ENCODE assay signal across 21 cellular contexts in genomic region chr19:35165200-35166058, GRCh38. TPM values are rescaled to one million over a fixed set of nuclear protein-coding genes. Genes with fewer than 3 reads are reported as not detected.
DNase-seq lines count a peak whose midpoint lies in the region; ATAC-seq lines count a peak whose summit lies in the region.
"Had no signal": no experiment of that assay in that cellular context is flagged by ENCODE, and none has a peak within 500 bp of the region (broad histone marks: within the 10 kb centered on the region; RNA-seq: fewer than 3 reads in every experiment).

No MANE protein-coding gene starts in this region.

- no peak for ATAC-seq in activated naive CD4-positive, alpha-beta T cell treated with anti-CD3 and anti-CD28 coated beads, Interleukin-2, amount 50 U/mL, for 72 hours
- ATAC-seq in naive thymus-derived CD4-positive, alpha-beta T cell: no peak
- no peak for ATAC-seq in HG02885 (IDR thresholded peaks at IDR 0.05; ENCODE audit: poor library complexity, unreplicated experiment)
- ATAC-seq: left lung had no signal

- H3K36me3 ChIP-seq in CD4-positive, alpha-beta memory T cell (ENCODE audit: insufficient read depth, low read length): peaks cover 79% of the 10 kb centered on the region
- peaks cover 55 to 93% (median 57%) of the 10 kb centered on the region in 3 experiments for H3K36me3 ChIP-seq in naive thymus-derived CD4-positive, alpha-beta T cell (ENCODE audit: control insufficient read depth in 2 of 3, insufficient read depth in 3 of 3, low read length in 3 of 3)

- POLR2A ChIA-PET in CD4-positive, alpha-beta memory T cell (lab: Charles Lee; ENCODE audit: partially characterized antibody): interaction anchor here (1.3 to 16.0 kb wide), 4 partner anchors 7 to 71 kb away, joined by 3 to 140 read pairs (median 55); partner anchors contain the start of gene FXYD5
- POLR2A ChIA-PET in naive thymus-derived CD4-positive, alpha-beta T cell (lab: Charles Lee): interaction anchor here (0.6 to 3.3 kb wide), 5 partner anchors 9 to 580 kb away, joined by 3 to 28 read pairs (median 4); partner anchors contain the start of genes FXYD5, PSENEN and U2AF1L4

- H3K27ac Mint-ChIP-seq in T-helper 2 cell treated with Interferon-gamma antibody and Interleukin-4, amounts not matched to agents 5 μg/mL and 100 μg/mL, for 36 hours: peak overlapping the region; percentile 78
- peak overlapping the region; percentile 7 to 87 (median 58) for H3K27ac Mint-ChIP-seq in CD4-positive, alpha-beta memory T cell
- H3K27ac Mint-ChIP-seq in activated naive CD4-positive, alpha-beta T cell treated with anti-CD3 and anti-CD28 coated beads, Interleukin-2, amount 50 U/mL, for 72 hours: peak overlapping the region; percentile 86 to 94
- H3K27ac Mint-ChIP-seq in naive thymus-derived CD4-positive, alpha-beta T cell: peak overlapping the region in 8 of 9 donors; percentile 55 to 96 (median 77)

- H3K4me1 ChIP-seq in CD4-positive, alpha-beta memory T cell (ENCODE audit: insufficient read depth, low read length): peaks cover 73% of the 10 kb centered on the region
- H3K4me1 ChIP-seq in naive thymus-derived CD4-positive, alpha-beta T cell (ENCODE audit: control insufficient read depth in 2 of 2, insufficient read depth in 2 of 2, low read length in 2 of 2): peaks cover 21 to 23% of the 10 kb centered on the region in 2 donors

- H3K4me3 Mint-ChIP-seq in T-helper 2 cell treated with Interferon-gamma antibody and Interleukin-4, amounts not matched to agents 5 μg/mL and 100 μg/mL, for 36 hours: peak overlapping the region; percentile 36
- peak overlapping the region in 4 of 8 donors; percentile 25 to 59 (median 48) for H3K4me3 Mint-ChIP-seq in CD4-positive, alpha-beta memory T cell
- H3K4me3 Mint-ChIP-seq in naive thymus-derived CD4-positive, alpha-beta T cell: peak overlapping the region in 6 of 10 donors; percentile 5 to 73 (median 48)

- peaks cover 48% of the 10 kb centered on the region for H3K9me3 Mint-ChIP-seq in T-helper 2 cell treated with Interferon-gamma antibody and Interleukin-4, amounts not matched to agents 5 μg/mL and 100 μg/mL, for 36 hours
- peaks cover 0 to 26% (median 13%) of the 10 kb centered on the region in 8 donors for H3K9me3 Mint-ChIP-seq in CD4-positive, alpha-beta memory T cell
- H3K9me3 Mint-ChIP-seq in activated naive CD4-positive, alpha-beta T cell treated with anti-CD3 and anti-CD28 coated beads, Interleukin-2, amount 50 U/mL, for 72 hours: peaks cover 17 to 40% of the 10 kb centered on the region in 2 donors
- peaks cover 3 to 50% (median 18%) of the 10 kb centered on the region in 11 donors for H3K9me3 Mint-ChIP-seq in naive thymus-derived CD4-positive, alpha-beta T cell

- intact Hi-C loops in CD4-positive, alpha-beta memory T cell (cut with micrococcal nuclease): no loop called here
- intact Hi-C loops in naive thymus-derived CD4-positive, alpha-beta T cell (cut with micrococcal nuclease): no loop called here

- no peak overlapping the region for H3K27ac ChIP-seq in CD4-positive, alpha-beta memory T cell (ENCODE audit: low read depth, low read length)
- H3K27ac ChIP-seq in naive thymus-derived CD4-positive, alpha-beta T cell (ENCODE audit: low read depth, low read length): peak overlapping the region; percentile 25
- H3K27ac ChIP-seq: BLaER1, HL-60, left lung had no signal

- no peaks in the 10 kb centered on the region for H3K27me3 ChIP-seq in CD4-positive, alpha-beta memory T cell (ENCODE audit: insufficient read depth, low read length)
- no peaks in the 10 kb centered on the region for H3K27me3 ChIP-seq in naive thymus-derived CD4-positive, alpha-beta T cell (ENCODE audit: control insufficient read depth in 2 of 2, insufficient read depth in 2 of 2, low read length in 2 of 2)
- H3K27me3 ChIP-seq: BLaER1, left lung had no signal

- H3K36me3 Mint-ChIP-seq in T-helper 2 cell treated with Interferon-gamma antibody and Interleukin-4, amounts not matched to agents 5 μg/mL and 100 μg/mL, for 36 hours (ENCODE audit: low read depth): peaks cover 97% of the 10 kb centered on the region
- H3K36me3 Mint-ChIP-seq in CD4-positive, alpha-beta memory T cell: peaks cover 84 to 92% of the 10 kb centered on the region in 2 donors
- peaks cover 69 to 95% of the 10 kb centered on the region in 2 donors for H3K36me3 Mint-ChIP-seq in activated naive CD4-positive, alpha-beta T cell treated with anti-CD3 and anti-CD28 coated beads, Interleukin-2, amount 50 U/mL, for 72 hours
- peaks cover 46 to 91% (median 75%) of the 10 kb centered on the region in 5 donors for H3K36me3 Mint-ChIP-seq in naive thymus-derived CD4-positive, alpha-beta T cell

- peaks cover 25% of the 10 kb centered on the region for H3K4me1 Mint-ChIP-seq in T-helper 2 cell treated with Interferon-gamma antibody and Interleukin-4, amounts not matched to agents 5 μg/mL and 100 μg/mL, for 36 hours (ENCODE audit: low read depth)
- peaks cover 32 to 85% (median 59%) of the 10 kb centered on the region in 4 donors for H3K4me1 Mint-ChIP-seq in CD4-positive, alpha-beta memory T cell
- H3K4me1 Mint-ChIP-seq in naive thymus-derived CD4-positive, alpha-beta T cell: peaks cover 31 to 51% (median 40%) of the 10 kb centered on the region in 7 donors

- H3K27me3 Mint-ChIP-seq in T-helper 2 cell treated with Interferon-gamma antibody and Interleukin-4, amounts not matched to agents 5 μg/mL and 100 μg/mL, for 36 hours (ENCODE audit: low read depth): no peaks in the 10 kb centered on the region
- no peaks in the 10 kb centered on the region for H3K27me3 Mint-ChIP-seq in CD4-positive, alpha-beta memory T cell
- no peaks in the 10 kb centered on the region for H3K27me3 Mint-ChIP-seq in naive thymus-derived CD4-positive, alpha-beta T cell

- peaks cover 0 to 8% of the 10 kb centered on the region in 2 donors for H3K9me3 ChIP-seq in CD4-positive, alpha-beta memory T cell (ENCODE audit: control insufficient read depth in 1 of 2, low read length in 2 of 2)
- peaks cover 0 to 32% (median 13%) of the 10 kb centered on the region in 3 experiments for H3K9me3 ChIP-seq in naive thymus-derived CD4-positive, alpha-beta T cell (ENCODE audit: control insufficient read depth in 2 of 3, low read length in 3 of 3)

- no peak for DNase-seq in T-helper 2 cell treated with Interferon-gamma antibody and Interleukin-4, amounts not matched to agents 5 μg/mL and 100 μg/mL, for 36 hours (ENCODE audit: low spot score)
- no peak for DNase-seq in T-helper 2 cell
- no peak for DNase-seq in CD4-positive, alpha-beta memory T cell
- DNase-seq in activated naive CD4-positive, alpha-beta T cell treated with anti-CD3 and anti-CD28 coated beads, Interleukin-2, amount 50 U/mL, for 72 hours (ENCODE audit: low spot score in 2 of 2): no peak
- no peak for DNase-seq in naive thymus-derived CD4-positive, alpha-beta T cell
- no peak for DNase-seq in NCI-H1436 treated with DMSO at 0.1 percent for 48 hours (lab: John Stamatoyannopoulos, UW)
- no peak for DNase-seq in SW 1271 (lab: John Stamatoyannopoulos, UW)
- DNase-seq: 8988T, caudate nucleus, DMS53, IMR-90, left lung, MM.1S, NCI-H1694 treated with DMSO at 0.1 percent for 48 hours, NCI-H446 had no signal

- CTCF ChIA-PET in CD4-positive, alpha-beta memory T cell (lab: Charles Lee; ENCODE audit: partially characterized antibody): interaction anchor here (1.7 to 2.0 kb wide), 2 partner anchors 12 to 41 kb away, joined by 4 to 6 read pairs; no protein-coding TSS in a partner anchor
- CTCF ChIA-PET in naive thymus-derived CD4-positive, alpha-beta T cell (lab: Charles Lee): interaction anchor here (1.2 kb wide), 1 partner anchor 48 kb away, joined by 3 read pairs; no protein-coding TSS in a partner anchor

- no peak overlapping the region for H3K4me3 ChIP-seq in CD4-positive, alpha-beta memory T cell (ENCODE audit: low read length in 2 of 2)
- H3K4me3 ChIP-seq in naive thymus-derived CD4-positive, alpha-beta T cell (ENCODE audit: low read length): no peak overlapping the region
- H3K4me3 ChIP-seq: BLaER1, left lung had no signal

RNA-seq across cellular contexts. Expression of gene FXYD5, which starts 10.9 kb away (rescaled TPM):
- total RNA-seq in CD4-positive, alpha-beta memory T cell: 100 to 1,000 TPM; 473 to 484 TPM
- polyA plus RNA-seq in CD4-positive, alpha-beta memory T cell: 100 to 1,000 TPM; 452 to 833 TPM
- 100 to 1,000 TPM; 279 to 283 TPM for total RNA-seq in activated naive CD4-positive, alpha-beta T cell treated with anti-CD3 and anti-CD28 coated beads, Interleukin-2, amount 50 U/mL, for 72 hours
- 100 to 1,000 TPM; 362 to 458 (median 387) TPM for total RNA-seq in naive thymus-derived CD4-positive, alpha-beta T cell
- polyA plus RNA-seq in naive thymus-derived CD4-positive, alpha-beta T cell: 100 to 1,000 TPM; 464 to 575 TPM

RNA-seq across cellular contexts. Expression of gene FXYD7, which starts 22.4 kb away (rescaled TPM):
- 10 to 100 TPM in 1 of 2 experiments, 1 to 10 TPM in 1; 9.6 to 10.1 TPM for total RNA-seq in CD4-positive, alpha-beta memory T cell
- 10 to 100 TPM in 1 of 2 donors, 1 to 10 TPM in 1; 5.5 to 11.1 TPM for polyA plus RNA-seq in CD4-positive, alpha-beta memory T cell
- 1 to 10 TPM in 1 of 2 donors, under 1 TPM in 1; 0.82 to 1.8 TPM for total RNA-seq in activated naive CD4-positive, alpha-beta T cell treated with anti-CD3 and anti-CD28 coated beads, Interleukin-2, amount 50 U/mL, for 72 hours
- 10 to 100 TPM in 1 of 5 experiments, 1 to 10 TPM in 4; 1.8 to 13.2 (median 3.5) TPM for total RNA-seq in naive thymus-derived CD4-positive, alpha-beta T cell
- polyA plus RNA-seq in naive thymus-derived CD4-positive, alpha-beta T cell: 1 to 10 TPM; 2.1 to 2.6 TPM
- total RNA-seq: IMR-90, left lung, mucosa of gallbladder, osteocyte had no signal

RNA-seq across cellular contexts. Expression of gene FXYD1, which starts 26.8 kb away (rescaled TPM):
- 1 to 10 TPM; 3.6 to 4.4 TPM for total RNA-seq in CD4-positive, alpha-beta memory T cell
- 1 to 10 TPM in 1 of 2 donors, under 1 TPM in 1; 0.58 to 3.2 TPM for polyA plus RNA-seq in CD4-positive, alpha-beta memory T cell
- 1 to 10 TPM; 1.4 to 2.1 TPM for total RNA-seq in activated naive CD4-positive, alpha-beta T cell treated with anti-CD3 and anti-CD28 coated beads, Interleukin-2, amount 50 U/mL, for 72 hours
- 1 to 10 TPM in 1 of 5 experiments, under 1 TPM in 2, not detected in 2; 0.46 to 1.2 (median 0.78) TPM for total RNA-seq in naive thymus-derived CD4-positive, alpha-beta T cell
- under 1 TPM in 1 of 2 donors, not detected in 1; 0.91 TPM for polyA plus RNA-seq in naive thymus-derived CD4-positive, alpha-beta T cell

RNA-seq across cellular contexts. Expression of gene LGI4, which starts 30.6 kb away (rescaled TPM):
- under 1 TPM; 0.72 to 0.81 TPM for total RNA-seq in CD4-positive, alpha-beta memory T cell
- polyA plus RNA-seq in CD4-positive, alpha-beta memory T cell: not detected
- total RNA-seq in activated naive CD4-positive, alpha-beta T cell treated with anti-CD3 and anti-CD28 coated beads, Interleukin-2, amount 50 U/mL, for 72 hours: 1 to 10 TPM; 1.5 to 2.7 TPM
- total RNA-seq in naive thymus-derived CD4-positive, alpha-beta T cell: 1 to 10 TPM in 1 of 5 experiments, under 1 TPM in 4; 0.19 to 1.6 (median 0.51) TPM
- not detected for polyA plus RNA-seq in naive thymus-derived CD4-positive, alpha-beta T cell
- total RNA-seq: IMR-90 had no signal

RNA-seq across cellular contexts. Expression of gene FXYD3, which starts 49.8 kb away (rescaled TPM):
- total RNA-seq in CD4-positive, alpha-beta memory T cell: not detected
- polyA plus RNA-seq in CD4-positive, alpha-beta memory T cell: not detected
- not detected for total RNA-seq in activated naive CD4-positive, alpha-beta T cell treated with anti-CD3 and anti-CD28 coated beads, Interleukin-2, amount 50 U/mL, for 72 hours
- not detected for total RNA-seq in naive thymus-derived CD4-positive, alpha-beta T cell
- not detected for polyA plus RNA-seq in naive thymus-derived CD4-positive, alpha-beta T cell
- total RNA-seq: IMR-90, osteocyte, skeletal muscle tissue had no signal
- polyA plus RNA-seq: IMR-90 had no signal
